1 cellular context compared by ENCODE assay signal in genomic region chr21:21973806-21974205, GRCh38.
TF ChIP-seq lines count a peak whose summit lies in the region.

No MANE protein-coding gene starts in this region.

TF ChIP-seq in H1, 55 proteins besides CTCF, POLR2A, EP300 and RAD21 (continued from another document):
- TF ChIP-seq YY1 (IDR thresholded peaks at IDR 0.05; ENCODE audit: low read depth, low read length) (peak; percentile 83), SRF (IDR thresholded peaks at IDR 0.05; ENCODE audit: low read depth, low read length) (no peak)
